In the genomic region with DNA sequence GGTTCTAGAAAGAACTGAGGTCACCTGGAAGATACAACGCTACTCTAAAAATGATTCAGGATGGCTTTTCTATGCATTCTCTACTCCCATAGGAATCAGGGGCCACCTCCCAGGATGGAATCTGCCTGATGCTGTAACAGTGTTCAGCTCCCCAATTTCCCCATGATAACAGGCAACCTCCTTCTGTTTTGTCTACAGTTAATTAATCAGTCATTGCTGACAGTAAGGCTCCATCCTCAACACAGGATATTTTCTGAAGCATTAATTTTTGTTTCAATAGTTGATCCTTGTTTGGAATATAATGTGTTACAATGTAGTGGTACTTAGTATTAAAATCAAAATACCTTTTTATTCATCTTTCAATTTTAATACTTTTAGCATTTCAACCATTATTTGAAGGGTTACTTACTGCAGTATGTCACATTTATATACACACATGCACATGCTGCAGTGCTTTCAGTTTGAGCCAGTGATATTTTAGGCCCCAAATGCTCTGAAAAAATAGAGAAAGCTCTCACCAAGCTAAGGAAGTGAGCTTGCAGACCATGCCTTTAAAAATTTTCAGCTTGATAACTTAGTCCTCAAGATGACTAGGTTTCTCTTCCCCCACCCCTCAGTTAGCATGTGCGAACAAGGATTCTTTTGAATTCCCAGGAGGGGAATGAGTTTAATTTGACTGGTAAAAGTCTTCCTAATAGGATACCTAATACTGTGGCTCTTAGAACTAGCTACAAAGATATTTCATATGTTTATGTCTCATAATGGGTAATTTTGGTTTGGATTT, we compare ENCODE assay signal across 10 cellular contexts. TPM values are rescaled to one million over a fixed set of nuclear protein-coding genes. Genes with fewer than 3 reads are reported as not detected.
A peak's percentile ranks its signal among the peaks of the same experiment; 100 is the strongest.
DNase-seq lines count a peak whose midpoint lies in the region; ATAC-seq, FAIRE-seq and TF ChIP-seq lines count a peak whose summit lies in the region.
"Had no signal": no experiment of that assay in that cellular context is flagged by ENCODE, and none has a peak within 500 bp of the region (broad histone marks: within the 10 kb centered on the region; RNA-seq: fewer than 3 reads in every experiment).

No MANE protein-coding gene starts in this region.

- no peak overlapping the region for H3K9ac ChIP-seq in kidney (ENCODE audit: low read length in 2 of 2)

- H3K4me1 ChIP-seq in CD8-positive, alpha-beta T cell (ENCODE audit: insufficient read depth, low read length) = peaks cover 48% of the 10 kb centered on the region
- H3K4me1 ChIP-seq in HAP-1 (no peaks in the 10 kb centered on the region), kidney (ENCODE audit: control insufficient read depth in 1 of 2, insufficient read depth in 1 of 2, low read depth in 1 of 2, low read length in 2 of 2) (peaks cover 0 to 2% of the 10 kb centered on the region in 2 donors)
- H3K4me1 ChIP-seq: right lobe of liver had no signal

- peaks cover 39% of the 10 kb centered on the region for H3K36me3 Mint-ChIP-seq in CD8-positive, alpha-beta T cell
- H3K36me3 Mint-ChIP-seq in dendritic cell treated with granulocyte-macrophage colony-stimulating factor and Interleukin-4, amounts not matched to agents 40 ng/mL and 50 ng/mL, for 4 days (ENCODE audit: low read depth) = peaks cover 31% of the 10 kb centered on the region

- H3K4me3 ChIP-seq in CD8-positive, alpha-beta T cell (ENCODE audit: low read depth, low read length) = peak overlapping the region; percentile 69
- no peak overlapping the region for H3K4me3 ChIP-seq in HAP-1
- H3K4me3 ChIP-seq in kidney (ENCODE audit: low read length in 2 of 2) = no peak overlapping the region

- peaks cover 66% of the 10 kb centered on the region for H3K4me1 Mint-ChIP-seq in CD8-positive, alpha-beta T cell (ENCODE audit: low read depth)
- peaks cover 68% of the 10 kb centered on the region for H3K4me1 Mint-ChIP-seq in dendritic cell treated with granulocyte-macrophage colony-stimulating factor and Interleukin-4, amounts not matched to agents 40 ng/mL and 50 ng/mL, for 4 days (ENCODE audit: low read depth)

- peaks cover 16% of the 10 kb centered on the region for H3K36me3 ChIP-seq in CD8-positive, alpha-beta T cell (ENCODE audit: insufficient read depth, low read length)
- H3K36me3 ChIP-seq in HAP-1 (replicated peaks) = no peaks in the 10 kb centered on the region
- no peaks in the 10 kb centered on the region for H3K36me3 ChIP-seq in kidney (ENCODE audit: control insufficient read depth in 1 of 2, insufficient read depth in 2 of 2, low read length in 2 of 2)
- H3K36me3 ChIP-seq: right lobe of liver had no signal

- CTCF ChIA-PET in CD8-positive, alpha-beta T cell (lab: Charles Lee) = interaction anchor here (0.6 to 2.9 kb wide), 4 partner anchors 53 to 1745 kb away, joined by 3 to 11 read pairs (median 3); no protein-coding TSS in a partner anchor

- DNase-seq in CD8-positive, alpha-beta T cell = no peak
- DNase-seq in stimulated activated naive CD4-positive, alpha-beta T cell treated with Interleukin-2 at 50 U/mL for 16 hours (lab: John Stamatoyannopoulos, UW) = no peak
- DNase-seq in G401 (ENCODE audit: low spot score) (no peak), HAP-1 (ENCODE audit: low spot score in 2 of 2) (no peak), kidney (no peak)
- DNase-seq: right lobe of liver, Right ventricle myocardium superior had no signal

- ATAC-seq in CD8-positive, alpha-beta T cell = peak; percentile 45
- peak; percentile 48 for ATAC-seq in GM19395 (IDR thresholded peaks at IDR 0.05; ENCODE audit: unreplicated experiment)
- peak; percentile 36 for ATAC-seq in HG03460 (IDR thresholded peaks at IDR 0.05; ENCODE audit: unreplicated experiment)

- no peaks in the 10 kb centered on the region for H3K27me3 ChIP-seq in CD8-positive, alpha-beta T cell (ENCODE audit: insufficient read depth, low read length)
- H3K27me3 ChIP-seq in HAP-1 (ENCODE audit: low read depth) = peaks cover 20% of the 10 kb centered on the region
- H3K27me3 ChIP-seq: right lobe of liver had no signal

- in situ Hi-C loops in G401 (cut with HindIII; ENCODE audit: low sequenced_read_pairs) = no loop called here
- in situ Hi-C loops in HAP-1 (cut with MboI; ENCODE audit: low sequenced_read_pairs) = no loop called here

- no peak for TF ChIP-seq CTCF in CD8-positive, alpha-beta T cell (IDR thresholded peaks at IDR 0.05)
- TF ChIP-seq CTCF in kidney (IDR thresholded peaks at IDR 0.05; ENCODE audit: borderline replicate concordance, extremely low read depth, insufficient read depth) = no peak

- H3K27me3 Mint-ChIP-seq in CD8-positive, alpha-beta T cell (ENCODE audit: low read depth) = no peaks in the 10 kb centered on the region
- no peaks in the 10 kb centered on the region for H3K27me3 Mint-ChIP-seq in dendritic cell treated with granulocyte-macrophage colony-stimulating factor and Interleukin-4, amounts not matched to agents 40 ng/mL and 50 ng/mL, for 4 days

- POLR2A ChIA-PET in CD8-positive, alpha-beta T cell (lab: Charles Lee) = interaction anchor here (1.1 to 2.3 kb wide), 3 partner anchors 304 to 305 kb away, joined by 5 to 8 read pairs (median 6); a partner anchor contains a TSS

- no peaks in the 10 kb centered on the region for H3K9me3 ChIP-seq in CD8-positive, alpha-beta T cell (ENCODE audit: low read length)
- H3K9me3 ChIP-seq in HAP-1 (no peaks in the 10 kb centered on the region), kidney (ENCODE audit: control insufficient read depth in 1 of 2, low read length in 2 of 2) (no peaks in the 10 kb centered on the region)
- H3K9me3 ChIP-seq: right lobe of liver had no signal

- peak overlapping the region; percentile 95 for H3K27ac Mint-ChIP-seq in CD8-positive, alpha-beta T cell
- peak overlapping the region; percentile 94 for H3K27ac Mint-ChIP-seq in dendritic cell treated with granulocyte-macrophage colony-stimulating factor and Interleukin-4, amounts not matched to agents 40 ng/mL and 50 ng/mL, for 4 days

- H3K27ac ChIP-seq in CD8-positive, alpha-beta T cell (ENCODE audit: low read depth, low read length) = peak overlapping the region; percentile 71
- H3K27ac ChIP-seq in kidney (ENCODE audit: low read depth in 2 of 2, low read length in 2 of 2) = no peak overlapping the region

- no peak for FAIRE-seq in kidney (lab: Jason Lieb, UNC)

- H3K4me3 Mint-ChIP-seq in CD8-positive, alpha-beta T cell = peak overlapping the region; percentile 93
- H3K4me3 Mint-ChIP-seq in dendritic cell treated with granulocyte-macrophage colony-stimulating factor and Interleukin-4, amounts not matched to agents 40 ng/mL and 50 ng/mL, for 4 days = peak overlapping the region; percentile 89

- intact Hi-C loops in CD8-positive, alpha-beta T cell (cut with DNase I, micrococcal nuclease) = loop anchor here (2.0 to 10.0 kb wide), 13 partner anchors 14 to 1190 kb away; a partner anchor contains a TSS
- intact Hi-C loops in dendritic cell treated with granulocyte-macrophage colony-stimulating factor and Interleukin-4, amounts not matched to agents 40 ng/mL and 50 ng/mL, for 4 days (cut with micrococcal nuclease) = no loop called here
- intact Hi-C loops in kidney (cut with DNase I) = no loop called here

- no peaks in the 10 kb centered on the region for H3K9me3 Mint-ChIP-seq in CD8-positive, alpha-beta T cell
- peaks cover 11% of the 10 kb centered on the region for H3K9me3 Mint-ChIP-seq in dendritic cell treated with granulocyte-macrophage colony-stimulating factor and Interleukin-4, amounts not matched to agents 40 ng/mL and 50 ng/mL, for 4 days

RNA-seq across cellular contexts. Expression of a gene that starts 0.6 kb away (rescaled TPM):
- 10 to 100 TPM; 30.8 to 32.5 TPM for total RNA-seq in CD8-positive, alpha-beta T cell
- 0.74 and 1.5 TPM in 2 replicates for total RNA-seq in G401 (2014; rRNA removed; shearing (Covaris generic))
- 8.6 TPM for total RNA-seq in kidney
- 0.15 TPM for polyA plus RNA-seq in kidney (ENCODE audit: insufficient read depth, low read depth, low replicate concordance)

Comparison
In these comparisons a context has a peak if more than half of its experiments do, and no peak if none do; other contexts are left out.
1. intact Hi-C loops: an anchor here in CD8-positive, alpha-beta T cell (2.0 to 10.0 kb wide); none called in dendritic cell treated with granulocyte-macrophage colony-stimulating factor and Interleukin-4, amounts not matched to agents 40 ng/mL and 50 ng/mL, for 4 days and kidney.